ENCODE assay signal across 8 cellular contexts in genomic region chrX:23742174-23742692, GRCh38. TPM values are rescaled to one million over a fixed set of nuclear protein-coding genes. Genes with fewer than 3 reads are reported as not detected.
DNase-seq lines count a peak whose midpoint lies in the region; ATAC-seq and TF ChIP-seq lines count a peak whose summit lies in the region.

No MANE protein-coding gene starts in this region.

- H3K36me3 ChIP-seq in ectodermal cell (ENCODE audit: control insufficient read depth, insufficient read depth, low read length) (no peaks in the 10 kb centered on the region), lung (ENCODE audit: control insufficient read depth in 2 of 2, insufficient read depth in 2 of 2, low read length in 2 of 2) (peaks cover 0 to 1% of the 10 kb centered on the region in 2 donors), tibial nerve (no peaks in the 10 kb centered on the region)

- 0 to 12% methylated on average over 5 to 6 of the region's 6 CpGs for WGBS in ectodermal cell, 2 experiments
- 10 to 24% methylated on average over 6 of the region's 6 CpGs for WGBS in lung, 2 donors
- 8 to 26% methylated on average over 6 of the region's 6 CpGs for WGBS in tibial nerve, 2 donors

- DNase-seq in EH (ENCODE audit: low read depth) = peak; percentile 85
- DNase-seq in HPDE6-E6E7 (ENCODE audit: extremely low spot score) = peak; percentile 47
- peak; percentile 39 for DNase-seq in T1000 (lab: John Stamatoyannopoulos, UW)
- peak; percentile 36 for DNase-seq in lung (ENCODE audit: low spot score)
- DNase-seq in tibial nerve (ENCODE audit: low spot score in 2 of 2) = peak in 1 of 2 donors; percentile 7
- DNase-seq in DMS153 treated with DMSO at 0.1 percent for 48 hours (lab: John Stamatoyannopoulos, UW; ENCODE audit: unreplicated experiment) = no peak

- TF ChIP-seq POLR2A in tibial nerve (IDR thresholded peaks at IDR 0.05) = no peak

- H3K27me3 ChIP-seq in ectodermal cell (ENCODE audit: control insufficient read depth, insufficient read depth, low read length, poor library complexity, severe bottlenecking) (no peaks in the 10 kb centered on the region), lung (ENCODE audit: control insufficient read depth, insufficient read depth) (no peaks in the 10 kb centered on the region), tibial nerve (no peaks in the 10 kb centered on the region)

- TF ChIP-seq CTCF in lung (IDR thresholded peaks at IDR 0.05; ENCODE audit: control extremely low read depth, extremely low read depth) (no peak), tibial nerve (IDR thresholded peaks at IDR 0.05) (peak in 1 of 5 experiments; percentile 32)

- no peak for TF ChIP-seq EP300 in tibial nerve (IDR thresholded peaks at IDR 0.05)

- H3K27ac ChIP-seq in ectodermal cell (ENCODE audit: insufficient read depth, low read depth, low read length, poor library complexity, severe bottlenecking) (no peak overlapping the region), lung (ENCODE audit: low read depth in 1 of 2, low read length in 1 of 2) (peak overlapping the region; percentile 96 to 99), tibial nerve (peak overlapping the region; percentile 51 to 95 (median 90))

- H3K4me3 ChIP-seq in ectodermal cell (ENCODE audit: insufficient read depth, low read depth, low read length) = peak overlapping the region; percentile 55
- H3K4me3 ChIP-seq in lung = peak overlapping the region; percentile 77
- H3K4me3 ChIP-seq in tibial nerve = peak overlapping the region; percentile 38 to 78 (median 63)

- H3K9me3 ChIP-seq in ectodermal cell (ENCODE audit: control insufficient read depth, low read length) = no peaks in the 10 kb centered on the region
- H3K9me3 ChIP-seq in lung (ENCODE audit: control insufficient read depth in 2 of 2, insufficient read depth in 1 of 2, low read length in 1 of 2) = peaks cover 0 to 2% of the 10 kb centered on the region in 2 donors
- H3K9me3 ChIP-seq in tibial nerve = no peaks in the 10 kb centered on the region

- H3K4me1 ChIP-seq in ectodermal cell (ENCODE audit: control insufficient read depth, insufficient read depth, low read length) = no peaks in the 10 kb centered on the region
- peaks cover 2 to 9% of the 10 kb centered on the region in 2 donors for H3K4me1 ChIP-seq in lung (ENCODE audit: control insufficient read depth in 2 of 2, insufficient read depth in 2 of 2, low read length in 2 of 2)
- peaks cover 0 to 8% (median 0%) of the 10 kb centered on the region in 4 donors for H3K4me1 ChIP-seq in tibial nerve

- ATAC-seq in lung (ENCODE audit: insufficient read depth, low FRiP score) = peak; percentile 17
- no peak for ATAC-seq in GM19324 (IDR thresholded peaks at IDR 0.05; ENCODE audit: low FRiP score, unreplicated experiment)

RNA-seq across cellular contexts. Expression of gene ACOT9, which starts 0.8 kb away (rescaled TPM):
- polyA plus RNA-seq in ectodermal cell (2013, experiment 1 of 4) = 35.8 TPM
- 36.8 TPM for polyA plus RNA-seq in ectodermal cell (2013, experiment 2 of 4)
- 27.7 TPM for polyA plus RNA-seq in ectodermal cell (2013, experiment 3 of 4)
- 29.0 TPM for polyA plus RNA-seq in ectodermal cell (2013, experiment 4 of 4)
- total RNA-seq in lung (10 to 100 TPM; 30.5 to 46.7 TPM), tibial nerve (10 to 100 TPM; 35.7 to 68.2 (median 43.1) TPM)
- 10 to 100 TPM; 44.0 to 46.2 TPM for polyA plus RNA-seq in lung

RNA-seq across cellular contexts. Expression of gene SAT1, which starts 40.7 kb away (rescaled TPM):
- 37.6 TPM for polyA plus RNA-seq in ectodermal cell (2013, experiment 1 of 4)
- 34.3 TPM for polyA plus RNA-seq in ectodermal cell (2013, experiment 2 of 4)
- 41.2 TPM for polyA plus RNA-seq in ectodermal cell (2013, experiment 3 of 4)
- polyA plus RNA-seq in ectodermal cell (2013, experiment 4 of 4) = 42.6 TPM
- total RNA-seq in lung (100 to 1,000 TPM; 606 to 620 TPM), tibial nerve (1,000 to 10,000 TPM in 1 of 4 donors, 100 to 1,000 TPM in 3; 557 to 1,009 (median 639) TPM)
- 1,000 to 10,000 TPM; 1,806 to 2,339 TPM for polyA plus RNA-seq in lung
